In the genomic region with DNA sequence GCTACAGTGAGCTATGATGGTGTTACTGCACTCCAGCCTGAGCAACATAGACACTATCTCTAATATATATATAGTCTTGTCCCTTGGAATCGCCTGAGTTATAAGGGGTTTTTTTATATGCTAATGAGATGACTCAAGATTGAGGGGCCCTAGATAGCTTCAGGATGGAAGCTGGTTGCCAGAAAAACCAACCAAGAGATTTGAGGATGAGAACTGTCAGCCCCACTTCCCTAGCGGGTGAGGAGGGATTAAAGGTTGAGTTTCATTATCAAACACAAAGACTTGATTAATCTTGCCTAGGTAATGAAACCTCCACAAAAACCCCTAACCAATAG, we compare ENCODE assay signal across 18 cellular contexts. TPM values are rescaled to one million over a fixed set of nuclear protein-coding genes. Genes with fewer than 3 reads are reported as not detected.
A peak's percentile ranks its signal among the peaks of the same experiment; 100 is the strongest.
DNase-seq lines count a peak whose midpoint lies in the region; ATAC-seq, FAIRE-seq and TF ChIP-seq lines count a peak whose summit lies in the region.
"Had no signal": no experiment of that assay in that cellular context is flagged by ENCODE, and none has a peak within 500 bp of the region (broad histone marks: within the 10 kb centered on the region; RNA-seq: fewer than 3 reads in every experiment).

No MANE protein-coding gene starts in this region.

- peak overlapping the region; percentile 13 for H3K4me3 ChIP-seq in CD8-positive, alpha-beta memory T cell (ENCODE audit: low read length)
- H3K4me3 ChIP-seq in K562: no peak overlapping the region
- H3K4me3 ChIP-seq: BLaER1 treated with 17β-estradiol and CSF1 and Interleukin-3, amounts not matched to agents 10 nM and 100 nM; dorsolateral prefrontal cortex; left lung had no signal

- no peak for TF ChIP-seq CTCF in K562 (IDR thresholded peaks at IDR 0.05 in 2 of 3, conservative IDR thresholded peaks at IDR 0.05 in 1 of 3; ENCODE audit: insufficient read depth in 2 of 3, low read depth in 1 of 3, low read length in 3 of 3)

- peaks cover 33 to 59% (median 52%) of the 10 kb centered on the region in 3 donors for H3K4me1 Mint-ChIP-seq in CD8-positive, alpha-beta memory T cell

- FAIRE-seq in K562 (lab: Jason Lieb, UNC): no peak
- FAIRE-seq: urothelium cell line had no signal

- H2AFZ ChIP-seq in K562 (ENCODE audit: low read depth, low read length): peak overlapping the region; percentile 93

- ATAC-seq in GM18873 (IDR thresholded peaks at IDR 0.05; ENCODE audit: low FRiP score, unreplicated experiment) (peak; percentile 19), K562 (no peak)
- ATAC-seq: Right ventricle myocardium inferior had no signal

- no peaks in the 10 kb centered on the region for H3K36me3 ChIP-seq in CD8-positive, alpha-beta memory T cell (ENCODE audit: insufficient read depth, low read length)
- no peaks in the 10 kb centered on the region for H3K36me3 ChIP-seq in K562 (ENCODE audit: control insufficient read depth, insufficient read depth, low read length)
- H3K36me3 ChIP-seq: left lung had no signal

- WGBS in K562 (ENCODE audit: insufficient coverage, low coverage, missing lambda C conversion rate): 71% methylated on average over 2 of the region's 2 CpGs

- no peaks in the 10 kb centered on the region for H3K9me1 ChIP-seq in K562 (ENCODE audit: control insufficient read depth, insufficient read depth, low read length)

- CTCF ChIA-PET in CD8-positive, alpha-beta memory T cell (lab: Charles Lee): interaction anchor here (1.0 to 4.8 kb wide), 8 partner anchors 9 to 55 kb away, joined by 3 to 24 read pairs (median 4); partner anchors contain the start of genes GALM and HNRNPLL
- CTCF ChIA-PET in K562 (lab: Yijun Ruan, JAX; ENCODE audit: low intra/inter-chr PET ratio): no interaction called here

- no peak for TF ChIP-seq EP300 in K562 (IDR thresholded peaks at IDR 0.05; ENCODE audit: low read length)

- peak overlapping the region; percentile 85 to 98 (median 94) for H3K27ac Mint-ChIP-seq in CD8-positive, alpha-beta memory T cell

- peaks cover 34% of the 10 kb centered on the region for H3K4me1 ChIP-seq in CD8-positive, alpha-beta memory T cell (ENCODE audit: insufficient read depth, low read length)
- peaks cover 34 to 57% of the 10 kb centered on the region in 2 experiments for H3K4me1 ChIP-seq in K562 (replicated peaks in 1 of 2; ENCODE audit: control insufficient read depth in 2 of 2, insufficient read depth in 2 of 2, low read length in 2 of 2)

- TF ChIP-seq RAD21 in K562 (CRISPR knock-in tag; conservative IDR thresholded peaks at IDR 0.05 in 1 of 2, IDR thresholded peaks at IDR 0.05 in 1 of 2): no peak

- no peak for TF ChIP-seq POLR2A in K562 (conservative IDR thresholded peaks at IDR 0.05)

- H3K9ac ChIP-seq in K562 (ENCODE audit: insufficient read depth in 1 of 2, low read depth in 2 of 2, low read length in 2 of 2): peak overlapping the region in 1 of 2 experiments; percentile 22; a peak in 1 of 4 replicates
- H3K9ac ChIP-seq: BLaER1 treated with 17β-estradiol and CSF1 and Interleukin-3, amounts not matched to agents 10 nM and 100 nM had no signal

- no TSS peak for BruUV-seq in K562 (replicated peaks; lab: Mats Ljungman, UMichigan)

- H3K4me3 Mint-ChIP-seq in CD8-positive, alpha-beta memory T cell: peak overlapping the region; percentile 1 to 87 (median 70)

- H3K27ac ChIP-seq in CD8-positive, alpha-beta memory T cell (ENCODE audit: low read depth, low read length): no peak overlapping the region
- H3K27ac ChIP-seq in K562 (ENCODE audit: extremely low read depth, low read depth, low read length): peak overlapping the region; percentile 62; the same call in 2 of the 3 replicates
- H3K27ac ChIP-seq: dorsolateral prefrontal cortex had no signal

- POLR2A ChIA-PET in CD8-positive, alpha-beta memory T cell (lab: Charles Lee): interaction anchor here (1.1 to 1.8 kb wide), 4 partner anchors 11 to 97 kb away, joined by 4 to 13 read pairs (median 5); partner anchors contain the start of gene GALM
- POLR2A ChIA-PET in K562 (lab: Yijun Ruan, JAX): interaction anchor here (0.8 to 3.4 kb wide), 4 partner anchors 12 to 65 kb away, joined by 3 to 18 read pairs (median 3); partner anchors contain the start of gene GALM

- no peak for DNase-seq in CD8-positive, alpha-beta memory T cell
- DNase-seq in M059J (ENCODE audit: low read depth) (peak; percentile 22), K562 (ENCODE audit: extremely low read depth in 1 of 4, low spot score in 3 of 4) (no peak), NCI-H2171 treated with DMSO at 0.1 percent for 48 hours (lab: John Stamatoyannopoulos, UW) (no peak), RKO (ENCODE audit: low spot score) (no peak)
- no peak for DNase-seq in activated CD4-positive, CD25-positive, alpha-beta regulatory T cell treated with anti-CD3 and anti-CD28 coated beads, Interleukin-2, amount 50 U/mL, for 72 hours
- DNase-seq: dorsolateral prefrontal cortex, GOT3, hypothalamus, KG1, left lung, naive B cell, NCI-H2029 treated with DMSO at 0.1 percent for 48 hours, T1000 had no signal

- peaks cover 0 to 2% (median 2%) of the 10 kb centered on the region in 3 donors for H3K36me3 Mint-ChIP-seq in CD8-positive, alpha-beta memory T cell

- intact Hi-C loops in K562 (cut with micrococcal nuclease): no loop called here

- no peaks in the 10 kb centered on the region for H4K20me1 ChIP-seq in K562 (replicated peaks; ENCODE audit: control insufficient read depth, insufficient read depth, low read length)
- H4K20me1 ChIP-seq: BLaER1 treated with 17β-estradiol and CSF1 and Interleukin-3, amounts not matched to agents 10 nM and 100 nM had no signal

- H3K79me2 ChIP-seq in K562 (ENCODE audit: control insufficient read depth, insufficient read depth, low read length): no peaks in the 10 kb centered on the region

- in situ Hi-C loops in K562 (cut with MboI): no loop called here

- H3K4me2 ChIP-seq in K562 (ENCODE audit: insufficient read depth, low read length): no peak overlapping the region

- H3K9me3 Mint-ChIP-seq in CD8-positive, alpha-beta memory T cell: no peaks in the 10 kb centered on the region
- H3K9me3 Mint-ChIP-seq: naive B cell had no signal

- H3K27me3 ChIP-seq in CD8-positive, alpha-beta memory T cell (ENCODE audit: insufficient read depth, low read length, poor library complexity, severe bottlenecking): no peaks in the 10 kb centered on the region
- H3K27me3 ChIP-seq in K562 (ENCODE audit: control insufficient read depth in 2 of 2, insufficient read depth in 2 of 2, low read length in 2 of 2): no peaks in the 10 kb centered on the region
- H3K27me3 ChIP-seq: dorsolateral prefrontal cortex, left lung had no signal

- no peaks in the 10 kb centered on the region for H3K9me3 ChIP-seq in CD8-positive, alpha-beta memory T cell (ENCODE audit: low read length)
- H3K9me3 ChIP-seq in K562 (replicated peaks; ENCODE audit: control insufficient read depth, insufficient read depth, low read depth, low read length): no peaks in the 10 kb centered on the region
- H3K9me3 ChIP-seq: left lung had no signal

- no peaks in the 10 kb centered on the region for H3K27me3 Mint-ChIP-seq in CD8-positive, alpha-beta memory T cell

TF ChIP-seq in K562, 482 proteins besides CTCF, POLR2A, EP300 and RAD21 (continues in another document):
- no peak for TF ChIP-seq ZNF324 (CRISPR knock-in tag; IDR thresholded peaks at IDR 0.05)
- no peak for TF ChIP-seq DIDO1 (tag; IDR thresholded peaks at IDR 0.05; ENCODE audit: low read depth)
- 0 out of 2 replicates have a peak, but pooled peaks have one; percentile 15 for TF ChIP-seq ZNF584 (CRISPR knock-in tag; IDR thresholded peaks at IDR 0.05; ENCODE audit: low read depth)

RNA-seq across cellular contexts. Expression of gene GALM, which starts 12.6 kb away (rescaled TPM):
- 100 to 1,000 TPM; 107 to 109 TPM for total RNA-seq in CD8-positive, alpha-beta memory T cell
- 51.4 TPM for polyA plus RNA-seq in CD8-positive, alpha-beta memory T cell
- total RNA-seq in M059J (2014; rRNA removed; shearing (Covaris generic)): 3.1 and 3.7 TPM in 2 replicates
- total RNA-seq in K562 (2011; cell fraction: chromatin; rRNA removed; ENCODE audit: low replicate concordance): 19.3 and 29.1 TPM in 2 replicates
- total RNA-seq in K562 (2011; cell fraction: nucleolus; rRNA removed): 22.4 and 22.5 TPM in 2 replicates
- 13.8 and 21.6 TPM in 2 replicates for total RNA-seq in K562 (2011; cell fraction: nucleoplasm; rRNA removed)
- total RNA-seq in K562 (2014; rRNA removed) (21.8 and 27.9 TPM in 2 replicates), K562 (2014; rRNA removed; fragmentation: Illumina TruSeq; extraction: Trizol) (26.3 and 27.3 TPM in 2 replicates), K562 (2015; rRNA removed; fragmentation: Illumina TruSeq; extraction: Trizol) (22.1 and 23.9 TPM in 2 replicates), K562 (2021) (21.8 and 22.7 TPM in 2 replicates)
- polyA plus RNA-seq in K562 (2011; rRNA removed) (36.8 and 43.6 TPM in 2 replicates), K562 (2014; fragmentation: Illumina TruSeq; extraction: Trizol) (32.7 and 33.4 TPM in 2 replicates), K562 (2014; fragmentation: Nextera tagmentation; extraction: Ambion mirVana) (10 to 100 TPM; 38.0 to 51.7 TPM), K562 (2014; rRNA removed) (23.3 and 24.3 TPM in 2 replicates)
- 23.9 and 46.7 TPM in 2 replicates for polyA plus RNA-seq in K562 (2011; cell fraction: cytosol; rRNA removed)
- 10.8 and 14.1 TPM in 2 replicates for polyA plus RNA-seq in K562 (2011; cell fraction: nucleus; rRNA removed)
- 14.1 and 59.1 TPM in 2 replicates for polyA plus RNA-seq in K562 (2012)
- 38.4 and 42.7 TPM in 2 replicates for polyA minus RNA-seq in K562 (2011; rRNA and poly(A)+ RNA removed)
- 21.8 and 25.5 TPM in 2 replicates for polyA minus RNA-seq in K562 (2011; cell fraction: cytosol; rRNA and poly(A)+ RNA removed)
- 20.1 and 28.8 TPM in 2 replicates for polyA minus RNA-seq in K562 (2011; cell fraction: nucleus; rRNA and poly(A)+ RNA removed)

RNA-seq across cellular contexts. Expression of gene HNRNPLL, which starts 50.6 kb away (rescaled TPM):
- 10 to 100 TPM; 77.4 to 80.8 TPM for total RNA-seq in CD8-positive, alpha-beta memory T cell
- 65.4 TPM for polyA plus RNA-seq in CD8-positive, alpha-beta memory T cell
- total RNA-seq in M059J (2014; rRNA removed; shearing (Covaris generic)): 30.7 and 42.8 TPM in 2 replicates
- 95.1 and 247 TPM in 2 replicates for total RNA-seq in K562 (2011; cell fraction: chromatin; rRNA removed; ENCODE audit: low replicate concordance)
- 40.4 and 52.4 TPM in 2 replicates for total RNA-seq in K562 (2011; cell fraction: nucleolus; rRNA removed)
- total RNA-seq in K562 (2011; cell fraction: nucleoplasm; rRNA removed): 85.7 and 116 TPM in 2 replicates
- total RNA-seq in K562 (2014; rRNA removed): 67.5 and 73.0 TPM in 2 replicates
- 86.9 and 102 TPM in 2 replicates for total RNA-seq in K562 (2014; rRNA removed; fragmentation: Illumina TruSeq; extraction: Trizol)
- 57.1 and 57.8 TPM in 2 replicates for total RNA-seq in K562 (2015; rRNA removed; fragmentation: Illumina TruSeq; extraction: Trizol)
- 85.4 and 94.0 TPM in 2 replicates for total RNA-seq in K562 (2021)
- polyA plus RNA-seq in K562 (2011; rRNA removed): 99.7 and 135 TPM in 2 replicates
- polyA plus RNA-seq in K562 (2011; cell fraction: cytosol; rRNA removed): 21.9 and 34.3 TPM in 2 replicates
- polyA plus RNA-seq in K562 (2011; cell fraction: nucleus; rRNA removed): 60.8 and 87.5 TPM in 2 replicates
- 41.1 and 47.5 TPM in 2 replicates for polyA plus RNA-seq in K562 (2012)
- 46.8 and 49.3 TPM in 2 replicates for polyA plus RNA-seq in K562 (2014; fragmentation: Illumina TruSeq; extraction: Trizol)
- 10 to 100 TPM; 19.8 to 24.7 TPM for polyA plus RNA-seq in K562 (2014; fragmentation: Nextera tagmentation; extraction: Ambion mirVana)
- 45.2 and 55.8 TPM in 2 replicates for polyA plus RNA-seq in K562 (2014; rRNA removed)
- polyA minus RNA-seq in K562 (2011; rRNA and poly(A)+ RNA removed): 160 and 182 TPM in 2 replicates
- 50.5 and 52.8 TPM in 2 replicates for polyA minus RNA-seq in K562 (2011; cell fraction: cytosol; rRNA and poly(A)+ RNA removed)
- polyA minus RNA-seq in K562 (2011; cell fraction: nucleus; rRNA and poly(A)+ RNA removed): 79.6 and 164 TPM in 2 replicates
